ENCODE assay signal across 9 cellular contexts in the genomic region with DNA sequence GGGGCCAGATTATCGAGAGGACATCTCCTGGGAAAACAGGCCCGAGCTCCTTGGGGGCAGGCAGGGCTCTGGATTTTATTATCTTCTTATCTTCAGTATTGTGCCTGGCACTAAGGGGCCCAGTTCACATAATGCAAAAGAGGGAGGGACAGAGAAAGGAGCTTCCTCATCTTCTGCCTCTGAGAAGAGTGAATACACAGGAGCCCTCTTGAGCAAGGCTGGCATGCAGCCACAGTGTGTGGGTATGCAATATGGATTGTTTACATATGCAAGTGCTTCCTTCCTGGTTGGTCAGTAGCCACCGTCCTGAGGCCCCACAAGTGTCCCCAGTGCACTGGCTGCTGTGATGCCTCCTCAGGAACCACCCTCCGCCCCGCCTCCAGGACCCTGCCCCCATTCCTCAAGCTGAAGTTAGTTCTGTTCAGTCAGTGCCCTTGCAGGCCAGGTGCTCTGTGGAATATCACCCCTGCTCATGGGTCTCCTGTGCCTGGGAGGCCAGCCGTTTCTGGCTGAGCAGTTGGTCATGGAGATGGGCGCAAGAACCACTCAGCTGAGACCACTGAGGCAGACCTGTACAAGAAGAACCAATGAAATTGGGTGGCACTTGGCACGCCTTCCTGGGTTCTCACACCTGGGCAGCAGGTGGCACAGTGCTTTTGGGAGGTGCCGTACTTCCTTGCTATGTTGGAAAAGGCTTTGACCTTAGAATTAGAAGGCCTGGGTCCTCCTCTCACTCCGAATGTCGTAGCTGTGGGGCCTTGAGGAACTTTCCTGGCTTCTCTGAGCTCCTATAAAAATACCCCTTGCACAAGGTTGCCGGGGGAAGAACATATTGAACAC. TPM values are rescaled to one million over a fixed set of nuclear protein-coding genes. Genes with fewer than 3 reads are reported as not detected.
DNase-seq lines count a peak whose midpoint lies in the region; ATAC-seq and TF ChIP-seq lines count a peak whose summit lies in the region.
"Had no signal": no experiment of that assay in that cellular context is flagged by ENCODE, and none has a peak within 500 bp of the region (broad histone marks: within the 10 kb centered on the region; RNA-seq: fewer than 3 reads in every experiment).

No MANE protein-coding gene starts in this region.

- no peaks in the 10 kb centered on the region for H3K9me3 ChIP-seq in RWPE2 (ENCODE audit: severe bottlenecking)
- H3K9me3 ChIP-seq in thoracic aorta: no peaks in the 10 kb centered on the region

- no peak overlapping the region for H3K27ac Mint-ChIP-seq in stimulated activated naive B cell treated with anti-CD40 and anti-IgM and Interleukin-4, amounts not matched to agents 10 μg/mL and 1 μg/mL and 100 μg/mL, for 72 hours

- intact Hi-C loops in Right ventricle myocardium superior (cut with DNase I): no loop called here

- no peak overlapping the region for H3K4me3 ChIP-seq in RWPE2 (ENCODE audit: severe bottlenecking)
- H3K4me3 ChIP-seq in thoracic aorta: no peak overlapping the region

- no peaks in the 10 kb centered on the region for H3K4me1 Mint-ChIP-seq in stimulated activated naive B cell treated with anti-CD40 and anti-IgM and Interleukin-4, amounts not matched to agents 10 μg/mL and 1 μg/mL and 100 μg/mL, for 72 hours

- H3K4me3 Mint-ChIP-seq in stimulated activated naive B cell treated with anti-CD40 and anti-IgM and Interleukin-4, amounts not matched to agents 10 μg/mL and 1 μg/mL and 100 μg/mL, for 72 hours: no peak overlapping the region

- H3K4me1 ChIP-seq in RWPE2 (ENCODE audit: insufficient read depth, poor library complexity, severe bottlenecking): peaks cover 5% of the 10 kb centered on the region
- no peaks in the 10 kb centered on the region for H3K4me1 ChIP-seq in thoracic aorta (ENCODE audit: control insufficient read depth in 1 of 2, low read depth in 2 of 2)

- H3K9me3 Mint-ChIP-seq in stimulated activated naive B cell treated with anti-CD40 and anti-IgM and Interleukin-4, amounts not matched to agents 10 μg/mL and 1 μg/mL and 100 μg/mL, for 72 hours: no peaks in the 10 kb centered on the region

- no peaks in the 10 kb centered on the region for H3K27me3 Mint-ChIP-seq in stimulated activated naive B cell treated with anti-CD40 and anti-IgM and Interleukin-4, amounts not matched to agents 10 μg/mL and 1 μg/mL and 100 μg/mL, for 72 hours

- TF ChIP-seq CTCF in RWPE2 (IDR thresholded peaks at IDR 0.05; ENCODE audit: poor library complexity, severe bottlenecking) (no peak), thoracic aorta (IDR thresholded peaks at IDR 0.05) (no peak)

- H3K27ac ChIP-seq in RWPE2 (ENCODE audit: poor library complexity, severe bottlenecking) (no peak overlapping the region), thoracic aorta (no peak overlapping the region)

- H3K36me3 Mint-ChIP-seq in stimulated activated naive B cell treated with anti-CD40 and anti-IgM and Interleukin-4, amounts not matched to agents 10 μg/mL and 1 μg/mL and 100 μg/mL, for 72 hours: no peaks in the 10 kb centered on the region

- H3K27me3 ChIP-seq in RWPE2 (ENCODE audit: insufficient read depth, poor library complexity, severe bottlenecking) (no peaks in the 10 kb centered on the region), thoracic aorta (replicated peaks; ENCODE audit: insufficient read depth) (no peaks in the 10 kb centered on the region)

- H3K36me3 ChIP-seq in RWPE2 (ENCODE audit: low read depth): no peaks in the 10 kb centered on the region
- no peaks in the 10 kb centered on the region for H3K36me3 ChIP-seq in thoracic aorta

- peak; percentile 88 for ATAC-seq in RWPE2 (ENCODE audit: low read depth)
- peak; percentile 48 for ATAC-seq in Right ventricle myocardium superior (ENCODE audit: poor library complexity)
- peak; percentile 24 for ATAC-seq in thoracic aorta (ENCODE audit: insufficient number of reproducible peaks, low FRiP score, low read depth)
- ATAC-seq in stimulated activated naive B cell treated with anti-CD40 and anti-IgM and Interleukin-4, amounts not matched to agents 10 μg/mL and 1 μg/mL and 100 μg/mL, for 72 hours (replicated peaks): no peak
- ATAC-seq in HG02870 (IDR thresholded peaks at IDR 0.05; ENCODE audit: unreplicated experiment): no peak

- DNase-seq in NCI-H1436 (lab: John Stamatoyannopoulos, UW) (peak; percentile 12), NCI-H1436 treated with DMSO at 0.1 percent for 48 hours (lab: John Stamatoyannopoulos, UW) (no peak), RWPE2 (ENCODE audit: low spot score) (peak; percentile 82), Right ventricle myocardium superior (peak; percentile 87), thoracic aorta (ENCODE audit: low spot score) (no peak), GM03348 (ENCODE audit: low spot score) (no peak)
- no peak for DNase-seq in stimulated activated naive B cell treated with anti-CD40 and anti-IgM and Interleukin-4, amounts not matched to agents 10 μg/mL and 1 μg/mL and 100 μg/mL, for 72 hours
- DNase-seq: central memory CD4-positive, alpha-beta T cell had no signal

RNA-seq across cellular contexts. Expression of a gene that starts 35.1 kb away (rescaled TPM):
- total RNA-seq in Right ventricle myocardium superior (92.5 TPM), thoracic aorta (1,000 to 10,000 TPM; 1,201 to 1,291 TPM)

Comparison
In these comparisons a context has a peak if more than half of its experiments do, and no peak if none do; other contexts are left out.
1. DNase-seq: peak in NCI-H1436 (single experiment), RWPE2 (single experiment) and Right ventricle myocardium superior (single experiment); none in NCI-H1436 treated with DMSO at 0.1 percent for 48 hours (single experiment), thoracic aorta (single experiment), GM03348 (single experiment) and stimulated activated naive B cell treated with anti-CD40 and anti-IgM and Interleukin-4, amounts not matched to agents 10 μg/mL and 1 μg/mL and 100 μg/mL, for 72 hours (single experiment).
2. ATAC-seq: peak in RWPE2 (single experiment), Right ventricle myocardium superior (single experiment) and thoracic aorta (single experiment); none in stimulated activated naive B cell treated with anti-CD40 and anti-IgM and Interleukin-4, amounts not matched to agents 10 μg/mL and 1 μg/mL and 100 μg/mL, for 72 hours (0 of 2) and HG02870 (single experiment).
3. RNA of a gene that starts 35.1 kb away (total RNA-seq): 1,201 to 1,291 TPM in thoracic aorta; 92.5 TPM in Right ventricle myocardium superior (single experiment); every median in the first group is over 10 times any median in the second.